In genomic region chr1:148426385-148426784, GRCh38 we compare ENCODE assay signal across 12 cellular contexts. TPM values are rescaled to one million over a fixed set of nuclear protein-coding genes. Genes with fewer than 3 reads are reported as not detected.
DNase-seq lines count a peak whose midpoint lies in the region; ATAC-seq and TF ChIP-seq lines count a peak whose summit lies in the region.
"Not testable (repeated sequence)": the region's sequence is repeated elsewhere in the genome, so short reads cannot be mapped to it uniquely, and the experiment has no call there.
"Had no signal": no experiment of that assay in that cellular context is flagged by ENCODE, and none has a peak within 500 bp of the region (broad histone marks: within the 10 kb centered on the region; RNA-seq: fewer than 3 reads in every experiment).

No MANE protein-coding gene starts in this region.

- not testable (repeated sequence) for H3K27ac ChIP-seq in CD8-positive, alpha-beta memory T cell (ENCODE audit: low read depth, low read length)

- peaks cover 61 to 83% (median 73%) of the 10 kb centered on the region in 3 donors for H3K4me1 Mint-ChIP-seq in CD8-positive, alpha-beta memory T cell
- peaks cover 61% of the 10 kb centered on the region for H3K4me1 Mint-ChIP-seq in activated CD4-positive, alpha-beta T cell treated with anti-CD3 and anti-CD28 coated beads for 36 hours
- H3K4me1 Mint-ChIP-seq in activated naive CD4-positive, alpha-beta T cell treated with anti-CD3 and anti-CD28 coated beads, Interleukin-2, amount 50 U/mL, for 24 hours, result peaks cover 87% of the 10 kb centered on the region
- H3K4me1 Mint-ChIP-seq in MCF 10A (ENCODE audit: insufficient read depth, unreplicated experiment), result peaks cover 39% of the 10 kb centered on the region
- H3K4me1 Mint-ChIP-seq in naive thymus-derived CD8-positive, alpha-beta T cell, result peaks cover 32 to 78% (median 76%) of the 10 kb centered on the region in 4 donors
- H3K4me1 Mint-ChIP-seq in stimulated activated naive CD8-positive, alpha-beta T cell treated with anti-CD3 and anti-CD28 coated beads, Interleukin-15, Interleukin-2, amounts not matched to agents 100 ng/mL and 50 ng/mL, for 24 hours (ENCODE audit: low read depth), result peaks cover 84% of the 10 kb centered on the region

- peaks cover 3 to 74% (median 26%) of the 10 kb centered on the region in 3 donors for H3K36me3 Mint-ChIP-seq in CD8-positive, alpha-beta memory T cell
- peaks cover 42% of the 10 kb centered on the region for H3K36me3 Mint-ChIP-seq in activated CD4-positive, alpha-beta T cell treated with anti-CD3 and anti-CD28 coated beads for 36 hours (ENCODE audit: low read depth)
- peaks cover 39% of the 10 kb centered on the region for H3K36me3 Mint-ChIP-seq in activated naive CD4-positive, alpha-beta T cell treated with anti-CD3 and anti-CD28 coated beads, Interleukin-2, amount 50 U/mL, for 24 hours
- H3K36me3 Mint-ChIP-seq in MCF 10A (ENCODE audit: insufficient read depth, unreplicated experiment), result peaks cover 19% of the 10 kb centered on the region
- peaks cover 0 to 77% (median 35%) of the 10 kb centered on the region in 3 donors for H3K36me3 Mint-ChIP-seq in naive thymus-derived CD8-positive, alpha-beta T cell
- H3K36me3 Mint-ChIP-seq in stimulated activated naive CD8-positive, alpha-beta T cell treated with anti-CD3 and anti-CD28 coated beads, Interleukin-15, Interleukin-2, amounts not matched to agents 100 ng/mL and 50 ng/mL, for 24 hours (ENCODE audit: low read depth), result peaks cover 75% of the 10 kb centered on the region

- POLR2A ChIA-PET in CD8-positive, alpha-beta memory T cell (lab: Charles Lee); activated CD4-positive, alpha-beta T cell treated with anti-CD3 and anti-CD28 coated beads for 36 hours (lab: Charles Lee): not testable (repeated sequence)
- POLR2A ChIA-PET in MCF 10A (lab: Yijun Ruan, JAX), result interaction anchor here (1.1 kb wide), 1 partner anchor 97 kb away, joined by 3 read pairs; no protein-coding TSS in a partner anchor
- POLR2A ChIA-PET in naive thymus-derived CD8-positive, alpha-beta T cell (lab: Charles Lee), result interaction anchor here (2.1 kb wide), 1 partner anchor 54 kb away, joined by 8 read pairs; no protein-coding TSS in a partner anchor

- CTCF ChIA-PET in CD8-positive, alpha-beta memory T cell (lab: Charles Lee); activated CD4-positive, alpha-beta T cell treated with anti-CD3 and anti-CD28 coated beads for 36 hours (lab: Charles Lee): not testable (repeated sequence)
- CTCF ChIA-PET in MCF 10A (lab: Yijun Ruan, JAX), result interaction anchor here (0.9 kb wide), 1 partner anchor 53 kb away, joined by 3 read pairs; no protein-coding TSS in a partner anchor

- H3K27ac Mint-ChIP-seq in CD8-positive, alpha-beta memory T cell, result peak overlapping the region; percentile 27 to 86 (median 84)
- peak overlapping the region; percentile 48 for H3K27ac Mint-ChIP-seq in activated CD4-positive, alpha-beta T cell treated with anti-CD3 and anti-CD28 coated beads for 36 hours
- peak overlapping the region; percentile 76 for H3K27ac Mint-ChIP-seq in activated naive CD4-positive, alpha-beta T cell treated with anti-CD3 and anti-CD28 coated beads, Interleukin-2, amount 50 U/mL, for 24 hours
- H3K27ac Mint-ChIP-seq in MCF 10A (ENCODE audit: low read depth, unreplicated experiment), result peak overlapping the region; percentile 96
- H3K27ac Mint-ChIP-seq in naive thymus-derived CD8-positive, alpha-beta T cell, result peak overlapping the region; percentile 5 to 92 (median 70)
- peak overlapping the region; percentile 89 for H3K27ac Mint-ChIP-seq in stimulated activated naive CD8-positive, alpha-beta T cell treated with anti-CD3 and anti-CD28 coated beads, Interleukin-15, Interleukin-2, amounts not matched to agents 100 ng/mL and 50 ng/mL, for 24 hours

- H3K9me3 Mint-ChIP-seq in CD8-positive, alpha-beta memory T cell; activated CD4-positive, alpha-beta T cell treated with anti-CD3 and anti-CD28 coated beads for 36 hours (ENCODE audit: low read depth); activated naive CD4-positive, alpha-beta T cell treated with anti-CD3 and anti-CD28 coated beads, Interleukin-2, amount 50 U/mL, for 24 hours; MCF 10A (ENCODE audit: unreplicated experiment); naive thymus-derived CD8-positive, alpha-beta T cell; stimulated activated naive CD8-positive, alpha-beta T cell treated with anti-CD3 and anti-CD28 coated beads, Interleukin-15, Interleukin-2, amounts not matched to agents 100 ng/mL and 50 ng/mL, for 24 hours: not testable (repeated sequence)

- not testable (repeated sequence) for DNase-seq in CD8-positive, alpha-beta memory T cell; activated CD4-positive, alpha-beta T cell treated with anti-CD3 and anti-CD28 coated beads for 36 hours; MCF 10A (ENCODE audit: unreplicated experiment); left lobe of liver (ENCODE audit: low spot score); naive thymus-derived CD8-positive, alpha-beta T cell

- not testable (repeated sequence) for BruUV-seq in MCF 10A (replicated peaks; lab: Mats Ljungman, UMichigan)

- not testable (repeated sequence) for TF ChIP-seq CTCF in MCF 10A (IDR thresholded peaks at IDR 0.05; ENCODE audit: unreplicated experiment)

- intact Hi-C loops in activated CD4-positive, alpha-beta T cell treated with anti-CD3 and anti-CD28 coated beads for 36 hours (cut with DNase I, micrococcal nuclease); MCF 10A (cut with micrococcal nuclease): not testable (repeated sequence)

- H3K4me1 ChIP-seq in CD8-positive, alpha-beta memory T cell (ENCODE audit: insufficient read depth, low read length), result peaks cover 12% of the 10 kb centered on the region

- not testable (repeated sequence) for ATAC-seq in activated CD4-positive, alpha-beta T cell treated with anti-CD3 and anti-CD28 coated beads for 36 hours; naive thymus-derived CD8-positive, alpha-beta T cell
- peak; percentile 22 for ATAC-seq in left lobe of liver

- not testable (repeated sequence) for H3K27me3 ChIP-seq in CD8-positive, alpha-beta memory T cell (ENCODE audit: insufficient read depth, low read length, poor library complexity, severe bottlenecking)

- not testable (repeated sequence) for H3K4me3 ChIP-seq in CD8-positive, alpha-beta memory T cell (ENCODE audit: low read length)

- not testable (repeated sequence) for H3K4me3 Mint-ChIP-seq in CD8-positive, alpha-beta memory T cell; activated CD4-positive, alpha-beta T cell treated with anti-CD3 and anti-CD28 coated beads for 36 hours; activated naive CD4-positive, alpha-beta T cell treated with anti-CD3 and anti-CD28 coated beads, Interleukin-2, amount 50 U/mL, for 24 hours; MCF 10A (ENCODE audit: unreplicated experiment); naive thymus-derived CD8-positive, alpha-beta T cell; stimulated activated naive CD8-positive, alpha-beta T cell treated with anti-CD3 and anti-CD28 coated beads, Interleukin-15, Interleukin-2, amounts not matched to agents 100 ng/mL and 50 ng/mL, for 24 hours

- H3K9me3 ChIP-seq in CD8-positive, alpha-beta memory T cell (ENCODE audit: low read length), result not testable (repeated sequence)

- H3K27me3 Mint-ChIP-seq in CD8-positive, alpha-beta memory T cell; activated CD4-positive, alpha-beta T cell treated with anti-CD3 and anti-CD28 coated beads for 36 hours; activated naive CD4-positive, alpha-beta T cell treated with anti-CD3 and anti-CD28 coated beads, Interleukin-2, amount 50 U/mL, for 24 hours; MCF 10A (ENCODE audit: insufficient read depth, unreplicated experiment); naive thymus-derived CD8-positive, alpha-beta T cell; stimulated activated naive CD8-positive, alpha-beta T cell treated with anti-CD3 and anti-CD28 coated beads, Interleukin-15, Interleukin-2, amounts not matched to agents 100 ng/mL and 50 ng/mL, for 24 hours: not testable (repeated sequence)

- H3K36me3 ChIP-seq in CD8-positive, alpha-beta memory T cell (ENCODE audit: insufficient read depth, low read length), result peaks cover 11% of the 10 kb centered on the region

RNA-seq across cellular contexts. Expression of gene PPIAL4G, which starts 56.7 kb away (rescaled TPM):
- total RNA-seq in CD8-positive, alpha-beta memory T cell, result under 1 TPM; 0.44 TPM
- not detected for polyA plus RNA-seq in CD8-positive, alpha-beta memory T cell
- under 1 TPM; 0.05 to 0.07 TPM for total RNA-seq in activated CD4-positive, alpha-beta T cell treated with anti-CD3 and anti-CD28 coated beads for 36 hours
- total RNA-seq in MCF 10A (2022) (not detected in 2 replicates), left lobe of liver (not detected)
- total RNA-seq in naive thymus-derived CD8-positive, alpha-beta T cell, result 1 to 10 TPM; 2.6 to 3.0 TPM
- under 1 TPM; 0.06 to 0.10 (median 0.08) TPM for polyA plus RNA-seq in naive thymus-derived CD8-positive, alpha-beta T cell
- total RNA-seq: A673, H9, IMR-90 had no signal
- polyA plus RNA-seq: BJ, CD14-positive monocyte, IMR-90 had no signal
